ENCODE assay signal across 9 cellular contexts in the genomic region with DNA sequence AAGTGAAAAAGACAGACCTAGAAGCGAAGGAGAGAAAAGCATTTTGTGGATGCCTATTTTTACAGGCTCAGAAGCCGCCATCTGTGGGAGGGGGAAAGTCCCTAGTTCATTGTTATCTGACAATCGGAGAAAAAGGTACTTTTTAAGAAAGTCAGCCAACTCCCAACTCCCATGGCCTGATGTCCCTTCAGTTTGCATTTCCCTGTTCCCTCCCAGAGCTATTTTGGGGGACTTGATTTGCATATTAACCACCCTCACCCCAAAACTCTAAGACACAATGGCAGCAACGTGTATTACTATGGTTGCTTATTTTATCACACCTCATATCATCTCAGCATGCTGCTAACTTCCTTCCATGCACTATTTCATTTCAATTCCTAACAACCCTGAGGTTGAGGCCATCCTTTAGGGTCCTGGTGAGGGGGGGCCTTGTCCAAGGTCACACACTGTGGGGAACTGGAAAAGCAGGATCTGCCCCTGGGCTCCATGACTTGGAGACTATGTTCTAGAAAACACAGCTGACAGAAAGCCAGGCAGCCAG. TPM values are rescaled to one million over a fixed set of nuclear protein-coding genes. Genes with fewer than 3 reads are reported as not detected.
DNase-seq lines count a peak whose midpoint lies in the region; ATAC-seq and TF ChIP-seq lines count a peak whose summit lies in the region.
"Had no signal": no experiment of that assay in that cellular context is flagged by ENCODE, and none has a peak within 500 bp of the region (broad histone marks: within the 10 kb centered on the region; RNA-seq: fewer than 3 reads in every experiment).

No MANE protein-coding gene starts in this region.

- H3K36me3 ChIP-seq in OCI-LY3 (replicated peaks; ENCODE audit: low read depth, low read length): no peaks in the 10 kb centered on the region
- no peaks in the 10 kb centered on the region for H3K36me3 ChIP-seq in trophoblast cell (ENCODE audit: control insufficient read depth in 1 of 2, insufficient read depth in 2 of 2, low read length in 2 of 2)

- H3K14ac ChIP-seq in trophoblast cell (ENCODE audit: low read length): no peak overlapping the region

- H2BK120ac ChIP-seq in trophoblast cell (ENCODE audit: insufficient read depth, low read length, poor library complexity): no peak overlapping the region

- H2AK5ac ChIP-seq in trophoblast cell (ENCODE audit: low read length): no peak overlapping the region

- H3K27ac ChIP-seq in OCI-LY3 (ENCODE audit: low read length) (peak overlapping the region; percentile 84), trophoblast cell (ENCODE audit: low read depth, low read length) (no peak overlapping the region)

- H2BK5ac ChIP-seq in trophoblast cell (ENCODE audit: low read depth, low read length, poor library complexity): no peak overlapping the region

- H3K79me1 ChIP-seq in trophoblast cell (ENCODE audit: low read length): no peaks in the 10 kb centered on the region

- no peak overlapping the region for H3K18ac ChIP-seq in trophoblast cell (ENCODE audit: low read length)

- H3K4me1 ChIP-seq in OCI-LY3 (ENCODE audit: low read length) (peaks cover 42% of the 10 kb centered on the region), trophoblast cell (ENCODE audit: control insufficient read depth in 1 of 2, insufficient read depth in 2 of 2, low read length in 2 of 2) (no peaks in the 10 kb centered on the region)

- H3K4ac ChIP-seq in trophoblast cell (ENCODE audit: low read depth, low read length): no peak overlapping the region

- no peak overlapping the region for H4K91ac ChIP-seq in trophoblast cell (ENCODE audit: low read depth, low read length)

- no CpG with 5 or more reads among the region's 4 CpGs for WGBS in trophoblast cell (ENCODE audit: extremely low coverage, insufficient coverage, insufficient read length)

- no peaks in the 10 kb centered on the region for H3K27me3 ChIP-seq in OCI-LY3 (ENCODE audit: low read depth, low read length)
- no peaks in the 10 kb centered on the region for H3K27me3 ChIP-seq in trophoblast cell (ENCODE audit: insufficient read depth, low read length)

- H3K4me2 ChIP-seq in OCI-LY3 (ENCODE audit: low read length): peak overlapping the region; percentile 84
- H3K4me2 ChIP-seq in trophoblast cell (ENCODE audit: low read length): no peak overlapping the region

- H4K8ac ChIP-seq in trophoblast cell (ENCODE audit: low read depth, low read length): no peak overlapping the region

- no peaks in the 10 kb centered on the region for H4K20me1 ChIP-seq in OCI-LY3 (ENCODE audit: insufficient read depth, low read length)

- H3K9ac ChIP-seq in OCI-LY3 (ENCODE audit: low read length) (peak overlapping the region; percentile 54; the same call in 1 of the 2 replicates), trophoblast cell (ENCODE audit: low read length) (no peak overlapping the region)

- H3K4me3 ChIP-seq in OCI-LY3 (ENCODE audit: low read length) (peak overlapping the region; percentile 54), trophoblast cell (ENCODE audit: low read depth, low read length) (no peak overlapping the region)

- peaks cover 11% of the 10 kb centered on the region for H3K9me3 ChIP-seq in OCI-LY3 (ENCODE audit: insufficient read depth, low read length)
- H3K9me3 ChIP-seq in trophoblast cell (ENCODE audit: insufficient read depth, low read depth, low read length): no peaks in the 10 kb centered on the region

- intact Hi-C loops in sciatic nerve (cut with DNase I): no loop called here

- H3K79me2 ChIP-seq in OCI-LY3 (ENCODE audit: low read length): no peaks in the 10 kb centered on the region
- no peaks in the 10 kb centered on the region for H3K79me2 ChIP-seq in trophoblast cell (ENCODE audit: control insufficient read depth, insufficient read depth, low read length, poor library complexity)

- H2AFZ ChIP-seq in OCI-LY3 (ENCODE audit: low read depth, low read length): peak overlapping the region; percentile 30; the same call in 1 of the 2 replicates
- no peak overlapping the region for H2AFZ ChIP-seq in trophoblast cell (ENCODE audit: insufficient read depth, low read length, poor library complexity)

- no peak overlapping the region for H4K12ac ChIP-seq in trophoblast cell (ENCODE audit: low read depth, low read length)

- TF ChIP-seq CTCF in OCI-LY3 (IDR thresholded peaks at IDR 0.05; ENCODE audit: low read depth, low read length): no peak

- ATAC-seq in GM18517 (IDR thresholded peaks at IDR 0.05; ENCODE audit: unreplicated experiment) (peak; percentile 68), GM21825 (IDR thresholded peaks at IDR 0.05; ENCODE audit: unreplicated experiment) (peak; percentile 42), sciatic nerve (no peak)

- H2BK12ac ChIP-seq in trophoblast cell (ENCODE audit: low read length): no peak overlapping the region

- peak; percentile 36 for DNase-seq in stimulated activated CD4-positive, alpha-beta T cell treated with anti-CD3 and anti-CD28 coated beads, Interleukin-12 subunit alpha, Interleukin-12 subunit beta, amount 100 ng/mL, for 4 hours
- DNase-seq in trophoblast cell (no peak), SIG-M5 treated with dmso at 0.1 percent for 504 hours (lab: John Stamatoyannopoulos, UW; ENCODE audit: unreplicated experiment) (no peak), sciatic nerve (ENCODE audit: low spot score) (no peak), MV-4-11 (lab: John Stamatoyannopoulos, UW) (no peak)
- DNase-seq: NCI-H1930 had no signal

- H3K23ac ChIP-seq in trophoblast cell (ENCODE audit: low read length): no peak overlapping the region

RNA-seq across cellular contexts. Expression of a gene that starts 18.7 kb away (rescaled TPM):
- 0.99 and 1.2 TPM in 2 replicates for polyA plus RNA-seq in trophoblast cell (2013)
- 7.5 TPM for total RNA-seq in sciatic nerve

RNA-seq across cellular contexts. Expression of a gene that starts 56.3 kb away (rescaled TPM):
- 17.6 and 19.3 TPM in 2 replicates for polyA plus RNA-seq in trophoblast cell (2013)
- total RNA-seq in sciatic nerve: 41.0 TPM
